In genomic region chr16:31702796-31703195, GRCh38 we compare ENCODE assay signal across 22 cellular contexts.
DNase-seq lines count a peak whose midpoint lies in the region; ATAC-seq, FAIRE-seq and TF ChIP-seq lines count a peak whose summit lies in the region.
"Had no signal": no experiment of that assay in that cellular context is flagged by ENCODE, and none has a peak within 500 bp of the region (broad histone marks: within the 10 kb centered on the region; RNA-seq: fewer than 3 reads in every experiment).

No MANE protein-coding gene starts in this region.

- H3K4me2 ChIP-seq in Karpas-422 (ENCODE audit: low read depth, low read length, poor library complexity, severe bottlenecking), result no peak overlapping the region
- H3K4me2 ChIP-seq in GM12878 (ENCODE audit: control insufficient read depth, insufficient read depth), result no peak overlapping the region

- H3K4me3 ChIP-seq in Karpas-422 (ENCODE audit: low read length) (no peak overlapping the region), GM12878 (no peak overlapping the region)
- H3K4me3 ChIP-seq: cardiac muscle cell, Peyer's patch, prostate gland, SJCRH30, suprapubic skin, vagina had no signal

- CTCF ChIA-PET in GM12878 (lab: Yijun Ruan, JAX), result interaction anchor here (1.6 to 3.0 kb wide), 2 partner anchors 10 to 14 kb away, joined by 4 to 45 read pairs; a partner anchor contains a TSS

- no peak for ATAC-seq in activated naive CD8-positive, alpha-beta T cell treated with anti-CD3 and anti-CD28 coated beads, Interleukin-2, amount 50 U/mL, for 24 hours
- ATAC-seq in GM12878 (no peak), left colon (no peak)
- ATAC-seq in stimulated activated memory B cell treated with anti-CD40 and anti-IgM and Interleukin-4, amounts not matched to agents 10 μg/mL and 1 μg/mL and 100 μg/mL, for 72 hours, result no peak

- H3K9ac ChIP-seq in Karpas-422 (ENCODE audit: low read length), result no peak overlapping the region
- H3K9ac ChIP-seq in GM12878 (ENCODE audit: control insufficient read depth, insufficient read depth, low read length), result no peak overlapping the region

- peaks cover 9% of the 10 kb centered on the region for H3K4me1 ChIP-seq in Karpas-422 (ENCODE audit: low read length)
- H3K4me1 ChIP-seq in GM12878 (ENCODE audit: control insufficient read depth, insufficient read depth, low read length), result peaks cover 5% of the 10 kb centered on the region; the same call in 1 of the 2 replicates
- H3K4me1 ChIP-seq: prostate gland, SJCRH30 had no signal

- H3K9me2 ChIP-seq in Karpas-422 (replicated peaks; ENCODE audit: insufficient read depth, low read length), result no peaks in the 10 kb centered on the region

- no peaks in the 10 kb centered on the region for H3K9me3 ChIP-seq in Karpas-422 (ENCODE audit: low read length)
- H3K9me3 ChIP-seq in GM12878 (replicated peaks; ENCODE audit: control insufficient read depth, insufficient read depth, low read length), result no peaks in the 10 kb centered on the region
- H3K9me3 ChIP-seq: Peyer's patch, prostate gland, SJCRH30, suprapubic skin, vagina had no signal

- no TSS peak for BruUV-seq in GM12878 (replicated peaks; lab: Mats Ljungman, UMichigan)

- H3K4me1 Mint-ChIP-seq in activated naive CD8-positive, alpha-beta T cell (ENCODE audit: low read depth), result peaks cover 31% of the 10 kb centered on the region
- H3K4me1 Mint-ChIP-seq in activated naive CD8-positive, alpha-beta T cell treated with anti-CD3 and anti-CD28 coated beads, Interleukin-2, amount 50 U/mL, for 24 hours, result peaks cover 21% of the 10 kb centered on the region
- peaks cover 23% of the 10 kb centered on the region for H3K4me1 Mint-ChIP-seq in stimulated activated memory B cell treated with anti-CD40 and anti-IgM and Interleukin-4, amounts not matched to agents 10 μg/mL and 1 μg/mL and 100 μg/mL, for 72 hours

- H3K9me3 Mint-ChIP-seq in activated naive CD8-positive, alpha-beta T cell (ENCODE audit: low read depth), result no peaks in the 10 kb centered on the region
- H3K9me3 Mint-ChIP-seq in activated naive CD8-positive, alpha-beta T cell treated with anti-CD3 and anti-CD28 coated beads, Interleukin-2, amount 50 U/mL, for 24 hours, result no peaks in the 10 kb centered on the region
- H3K9me3 Mint-ChIP-seq in stimulated activated memory B cell treated with anti-CD40 and anti-IgM and Interleukin-4, amounts not matched to agents 10 μg/mL and 1 μg/mL and 100 μg/mL, for 72 hours, result no peaks in the 10 kb centered on the region

- no peak for TF ChIP-seq RAD21 in GM12878 (IDR thresholded peaks at IDR 0.05; ENCODE audit: insufficient read depth, low read depth, low read length)

- H3K27me3 Mint-ChIP-seq in activated naive CD8-positive, alpha-beta T cell, result no peaks in the 10 kb centered on the region
- H3K27me3 Mint-ChIP-seq in activated naive CD8-positive, alpha-beta T cell treated with anti-CD3 and anti-CD28 coated beads, Interleukin-2, amount 50 U/mL, for 24 hours, result peaks cover 5% of the 10 kb centered on the region
- no peaks in the 10 kb centered on the region for H3K27me3 Mint-ChIP-seq in stimulated activated memory B cell treated with anti-CD40 and anti-IgM and Interleukin-4, amounts not matched to agents 10 μg/mL and 1 μg/mL and 100 μg/mL, for 72 hours

- FAIRE-seq in GM12878 (lab: Jason Lieb, UNC), result no peak

- peak overlapping the region; percentile 97 for H3K27ac Mint-ChIP-seq in activated naive CD8-positive, alpha-beta T cell
- no peak overlapping the region for H3K27ac Mint-ChIP-seq in activated naive CD8-positive, alpha-beta T cell treated with anti-CD3 and anti-CD28 coated beads, Interleukin-2, amount 50 U/mL, for 24 hours
- peak overlapping the region; percentile 93 for H3K27ac Mint-ChIP-seq in stimulated activated memory B cell treated with anti-CD40 and anti-IgM and Interleukin-4, amounts not matched to agents 10 μg/mL and 1 μg/mL and 100 μg/mL, for 72 hours

- no peak for DNase-seq in activated naive CD8-positive, alpha-beta T cell treated with anti-CD3 and anti-CD28 coated beads, Interleukin-2, amount 50 U/mL, for 24 hours
- DNase-seq in Karpas-422 (peak; percentile 26), GM12878 (ENCODE audit: low read depth, low spot score) (no peak), left colon (no peak), D341Med (ENCODE audit: low spot score) (no peak)
- DNase-seq: activated CD8-positive, alpha-beta memory T cell treated with anti-CD3 and anti-CD28 coated beads for 24 hours; activated effector memory CD4-positive, alpha-beta T cell treated with Interleukin-2 at 50 U/mL for 16 hours; anterior cingulate cortex; DMS79; HCEC 1CT; MM.1S; NCI-H146; NCI-H2171 treated with DMSO at 0.1 percent for 48 hours; NCI-H526; Peyer's patch; SJCRH30 had no signal

- no peak for TF ChIP-seq EP300 in GM12878 (IDR thresholded peaks at IDR 0.05; ENCODE audit: borderline replicate concordance in 1 of 2, control insufficient read depth in 1 of 2, low read depth in 2 of 2, low read length in 2 of 2)

- TF ChIP-seq POLR2A in GM12878 (IDR thresholded peaks at IDR 0.05; ENCODE audit: low read depth, low read length), result peak; percentile 40; the same call in 1 of the 2 replicates

- intact Hi-C loops in GM12878 (cut with micrococcal nuclease; ENCODE audit: unreplicated experiment) (loop anchor here (5.0 kb wide), 1 partner anchor 170 kb away; the partner anchor contains the start of gene ZNF267), left colon (cut with DNase I, micrococcal nuclease) (no loop called here)

- TF ChIP-seq CTCF in GM12878 (IDR thresholded peaks at IDR 0.05 in 2 of 3, conservative IDR thresholded peaks at IDR 0.05 in 1 of 3; ENCODE audit: control insufficient read depth in 2 of 3, extremely low read depth in 1 of 3, insufficient read depth in 1 of 3, low read depth in 3 of 3, low read length in 3 of 3), result no peak

- POLR2A ChIA-PET in GM12878 (lab: Charles Lee), result interaction anchor here (1.9 to 4.0 kb wide), 2 partner anchors 8 to 11 kb away, joined by 7 to 32 read pairs; a partner anchor contains a TSS

- peaks cover 30% of the 10 kb centered on the region for H3K79me2 ChIP-seq in Karpas-422 (ENCODE audit: low read length)
- H3K79me2 ChIP-seq in GM12878 (ENCODE audit: control insufficient read depth, insufficient read depth, low read length), result peaks cover 23% of the 10 kb centered on the region

- RAD21 ChIA-PET in GM12878 (lab: Charles Lee; ENCODE audit: unreplicated experiment), result interaction anchor here (0.6 to 1.8 kb wide), 3 partner anchors 10 to 1009 kb away, joined by 3 to 9 read pairs (median 6); a partner anchor contains a TSS

- H3K27me3 ChIP-seq in Karpas-422 (ENCODE audit: low read length) (no peaks in the 10 kb centered on the region), GM12878 (replicated peaks in 1 of 2; ENCODE audit: control insufficient read depth in 2 of 2, insufficient read depth in 2 of 2, low read length in 1 of 2) (no peaks in the 10 kb centered on the region)
- H3K27me3 ChIP-seq: Peyer's patch, SJCRH30, suprapubic skin, vagina had no signal

- in situ Hi-C loops in GM12878 (cut with MboI), result no loop called here

- no peaks in the 10 kb centered on the region for H4K20me1 ChIP-seq in Karpas-422 (ENCODE audit: insufficient read depth, low read depth, low read length)
- no peaks in the 10 kb centered on the region; the same call in 1 of the 2 replicates for H4K20me1 ChIP-seq in GM12878 (ENCODE audit: control insufficient read depth, insufficient read depth)

- H3K4me3 Mint-ChIP-seq in activated naive CD8-positive, alpha-beta T cell, result peak overlapping the region; percentile 93
- no peak overlapping the region for H3K4me3 Mint-ChIP-seq in activated naive CD8-positive, alpha-beta T cell treated with anti-CD3 and anti-CD28 coated beads, Interleukin-2, amount 50 U/mL, for 24 hours
- H3K4me3 Mint-ChIP-seq in stimulated activated memory B cell treated with anti-CD40 and anti-IgM and Interleukin-4, amounts not matched to agents 10 μg/mL and 1 μg/mL and 100 μg/mL, for 72 hours, result no peak overlapping the region

- H3K36me3 Mint-ChIP-seq in activated naive CD8-positive, alpha-beta T cell, result peaks cover 5% of the 10 kb centered on the region
- peaks cover 39% of the 10 kb centered on the region for H3K36me3 Mint-ChIP-seq in activated naive CD8-positive, alpha-beta T cell treated with anti-CD3 and anti-CD28 coated beads, Interleukin-2, amount 50 U/mL, for 24 hours (ENCODE audit: low read depth)
- peaks cover 57% of the 10 kb centered on the region for H3K36me3 Mint-ChIP-seq in stimulated activated memory B cell treated with anti-CD40 and anti-IgM and Interleukin-4, amounts not matched to agents 10 μg/mL and 1 μg/mL and 100 μg/mL, for 72 hours

- H2AFZ ChIP-seq in Karpas-422 (ENCODE audit: low read length), result no peak overlapping the region
- H2AFZ ChIP-seq in GM12878 (ENCODE audit: control insufficient read depth, low read depth, low read length), result no peak overlapping the region

- SMC1A ChIA-PET in GM12878 (lab: Charles Lee; ENCODE audit: uncharacterized antibody, unreplicated experiment), result interaction anchor here (2.9 kb wide), 1 partner anchor 11 kb away, joined by 16 read pairs; a partner anchor contains a TSS

- WGBS in GM12878 (ENCODE audit: insufficient coverage, insufficient replicate concordance, low lambda C conversion rate, missing lambda C conversion rate), result 95% methylated on average over 5 of the region's 5 CpGs

- peaks cover 13% of the 10 kb centered on the region; the same call in 1 of the 2 replicates for H3K36me3 ChIP-seq in Karpas-422 (ENCODE audit: insufficient read depth, low read length)
- peaks cover 19 to 25% of the 10 kb centered on the region in 2 experiments for H3K36me3 ChIP-seq in GM12878 (ENCODE audit: control insufficient read depth in 2 of 2, insufficient read depth in 2 of 2, low read length in 1 of 2)

- H3K27ac ChIP-seq in Karpas-422 (ENCODE audit: low read length) (no peak overlapping the region), GM12878 (ENCODE audit: control insufficient read depth, insufficient read depth) (no peak overlapping the region)
- H3K27ac ChIP-seq: cardiac muscle cell, Peyer's patch, prostate gland, SJCRH30, suprapubic skin, vagina had no signal

TF ChIP-seq in GM12878, 131 proteins besides CTCF, POLR2A, EP300 and RAD21:
- TF ChIP-seq HDGF (IDR thresholded peaks at IDR 0.05) (0 out of 2 replicates have a peak, but pooled peaks have one; percentile 37), ZNF217 (IDR thresholded peaks at IDR 0.05) (no peak)
